Comparison of ENCODE assay signal across 7 cellular contexts in the genomic region with DNA sequence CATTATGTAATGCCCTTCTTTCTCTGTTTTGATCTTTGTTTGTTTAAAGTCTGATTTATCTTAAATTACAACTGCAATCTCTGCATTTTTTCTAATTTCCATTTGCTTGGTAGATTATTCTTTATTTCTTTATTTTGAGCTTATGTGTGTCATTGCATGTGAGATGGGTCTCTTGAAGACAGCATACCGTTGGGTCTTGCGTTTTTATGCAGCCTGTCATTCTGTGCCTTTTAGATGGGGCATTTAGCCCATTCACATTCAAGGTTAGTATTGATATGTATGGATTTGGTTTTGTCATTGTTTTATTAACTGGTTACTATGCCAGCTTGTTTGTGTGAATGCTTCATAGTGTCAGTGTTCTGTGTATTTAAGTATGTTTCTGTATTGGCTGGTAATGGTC.
"Had no signal": no experiment of that assay in that cellular context is flagged by ENCODE, and none has a peak within 500 bp of the region (broad histone marks: within the 10 kb centered on the region; RNA-seq: fewer than 3 reads in every experiment).

No MANE protein-coding gene starts in this region.

- H3K36me3 Mint-ChIP-seq: IgD-negative memory B cell had no signal

- H3K27me3 Mint-ChIP-seq: IgD-negative memory B cell had no signal

- DNase-seq: Karpas-422, KBM-7, KG1 had no signal

- FAIRE-seq: K562 had no signal

- ATAC-seq: K562 had no signal

- H3K27ac Mint-ChIP-seq: IgD-negative memory B cell had no signal

- H3K9ac ChIP-seq: KMS-11 had no signal

- H3K4me3 ChIP-seq: K562 had no signal

- H3K4me2 ChIP-seq: KMS-11 had no signal

- H3K27ac ChIP-seq: HL-60, KMS-11 had no signal

- H3K4me1 Mint-ChIP-seq: IgD-negative memory B cell had no signal
